ENCODE assay signal across 27 cellular contexts in genomic region chr6:42459888-42460287, GRCh38.
"Had no signal": no experiment of that assay in that cellular context is flagged by ENCODE, and none has a peak within 500 bp of the region (broad histone marks: within the 10 kb centered on the region; RNA-seq: fewer than 3 reads in every experiment).

No MANE protein-coding gene starts in this region.

- H3K4me3 ChIP-seq: breast epithelium, coronary artery, SJSA1 had no signal

- H3K27me3 Mint-ChIP-seq: activated B cell treated with CpG ODN at 0.5 μM for 24 hours; activated CD4-positive, alpha-beta memory T cell treated with anti-CD3 and anti-CD28 coated beads for 36 hours; activated naive CD8-positive, alpha-beta T cell treated with anti-CD3 and anti-CD28 coated beads for 36 hours; activated T-helper 17 cell treated with anti-CD3 and anti-CD28 coated beads, Interleukin-2, amount 50 U/mL, for 72 hours; T-cell had no signal

- DNase-seq: activated B cell treated with CpG ODN at 0.5 μM for 24 hours; activated CD4-positive, alpha-beta memory T cell treated with anti-CD3 and anti-CD28 coated beads for 36 hours; activated CD4-positive, alpha-beta T cell treated with anti-CD3 and anti-CD28 coated beads for 1 hour; activated CD4-positive, alpha-beta T cell treated with anti-CD3 and anti-CD28 coated beads, Interleukin-2, amount 10 ng/mL, durations not matched to agents 24 days and 14 days; activated CD8-positive, alpha-beta memory T cell treated with anti-CD3 and anti-CD28 coated beads for 24 hours; activated gamma-delta T cell treated with Interleukin-2 at 50 U/mL for 16 hours; activated naive CD4-positive, alpha-beta T cell treated with anti-CD3 and anti-CD28 coated beads, Interleukin-2, amount 10 ng/mL, durations not matched to agents 7 days and 5 days; activated naive CD8-positive, alpha-beta T cell treated with anti-CD3 and anti-CD28 coated beads for 36 hours; activated T-cell treated with anti-CD3 and anti-CD28 coated beads, Interleukin-2, amount 50 U/mL, for 48 hours; anterior cingulate cortex; caudate nucleus; Kasumi-1; KBM-7; NCI-H1105 treated with DMSO at 0.1 percent for 48 hours; NCI-H1436 treated with DMSO at 0.1 percent for 48 hours; NCI-H1930; NCI-H510A treated with DMSO at 0.1 percent for 48 hours; Right ventricle myocardium superior; RPMI8226; T-cell; T-helper 2 cell; T1000 had no signal

- H3K27ac ChIP-seq: breast epithelium, coronary artery, SJSA1 had no signal

- H3K4me1 Mint-ChIP-seq: activated B cell treated with CpG ODN at 0.5 μM for 24 hours; activated CD4-positive, alpha-beta T cell treated with anti-CD3 and anti-CD28 coated beads, Interleukin-2, amount 10 ng/mL, durations not matched to agents 24 days and 14 days; activated naive CD4-positive, alpha-beta T cell treated with anti-CD3 and anti-CD28 coated beads, Interleukin-2, amount 10 ng/mL, durations not matched to agents 7 days and 5 days; activated naive CD8-positive, alpha-beta T cell treated with anti-CD3 and anti-CD28 coated beads for 36 hours; T-cell had no signal

- ATAC-seq: activated T-helper 17 cell treated with anti-CD3 and anti-CD28 coated beads, Interleukin-2, amount 50 U/mL, for 72 hours; Panc1; T-cell had no signal

- H3K4me3 Mint-ChIP-seq: activated B cell treated with CpG ODN at 0.5 μM for 24 hours; activated CD4-positive, alpha-beta memory T cell treated with anti-CD3 and anti-CD28 coated beads for 36 hours; activated CD4-positive, alpha-beta T cell treated with anti-CD3 and anti-CD28 coated beads, Interleukin-2, amount 10 ng/mL, durations not matched to agents 24 days and 14 days; activated naive CD4-positive, alpha-beta T cell treated with anti-CD3 and anti-CD28 coated beads, Interleukin-2, amount 10 ng/mL, durations not matched to agents 7 days and 5 days; activated naive CD8-positive, alpha-beta T cell treated with anti-CD3 and anti-CD28 coated beads for 36 hours; activated T-helper 17 cell treated with anti-CD3 and anti-CD28 coated beads, Interleukin-2, amount 50 U/mL, for 72 hours; T-cell had no signal

- H3K36me3 ChIP-seq: breast epithelium, SJSA1 had no signal

- H3K9me3 ChIP-seq: breast epithelium, SJSA1 had no signal

- H3K27me3 ChIP-seq: breast epithelium, SJSA1 had no signal

- H3K9me3 Mint-ChIP-seq: activated B cell treated with CpG ODN at 0.5 μM for 24 hours; activated CD4-positive, alpha-beta memory T cell treated with anti-CD3 and anti-CD28 coated beads for 36 hours; activated CD4-positive, alpha-beta T cell treated with anti-CD3 and anti-CD28 coated beads, Interleukin-2, amount 10 ng/mL, durations not matched to agents 24 days and 14 days; activated naive CD4-positive, alpha-beta T cell treated with anti-CD3 and anti-CD28 coated beads, Interleukin-2, amount 10 ng/mL, durations not matched to agents 7 days and 5 days; activated naive CD8-positive, alpha-beta T cell treated with anti-CD3 and anti-CD28 coated beads for 36 hours; activated T-helper 17 cell treated with anti-CD3 and anti-CD28 coated beads, Interleukin-2, amount 50 U/mL, for 72 hours; T-cell had no signal

- H3K27ac Mint-ChIP-seq: activated B cell treated with CpG ODN at 0.5 μM for 24 hours; activated CD4-positive, alpha-beta memory T cell treated with anti-CD3 and anti-CD28 coated beads for 36 hours; activated CD4-positive, alpha-beta T cell treated with anti-CD3 and anti-CD28 coated beads, Interleukin-2, amount 10 ng/mL, durations not matched to agents 24 days and 14 days; activated naive CD4-positive, alpha-beta T cell treated with anti-CD3 and anti-CD28 coated beads, Interleukin-2, amount 10 ng/mL, durations not matched to agents 7 days and 5 days; activated naive CD8-positive, alpha-beta T cell treated with anti-CD3 and anti-CD28 coated beads for 36 hours; activated T-helper 17 cell treated with anti-CD3 and anti-CD28 coated beads, Interleukin-2, amount 50 U/mL, for 72 hours had no signal

- H3K36me3 Mint-ChIP-seq: activated CD4-positive, alpha-beta memory T cell treated with anti-CD3 and anti-CD28 coated beads for 36 hours; activated naive CD4-positive, alpha-beta T cell treated with anti-CD3 and anti-CD28 coated beads, Interleukin-2, amount 10 ng/mL, durations not matched to agents 7 days and 5 days; activated naive CD8-positive, alpha-beta T cell treated with anti-CD3 and anti-CD28 coated beads for 36 hours; T-cell had no signal

- H3K4me1 ChIP-seq: breast epithelium had no signal
